Comparison of ENCODE assay signal across 8 cellular contexts in genomic region chr22:49968313-49968830, GRCh38. TPM values are rescaled to one million over a fixed set of nuclear protein-coding genes. Genes with fewer than 3 reads are reported as not detected.
DNase-seq lines count a peak whose midpoint lies in the region; ATAC-seq and TF ChIP-seq lines count a peak whose summit lies in the region.

No MANE protein-coding gene starts in this region.

- no peak overlapping the region for H2AFZ ChIP-seq in mesenchymal stem cell (ENCODE audit: low read depth, low read length)

- no peaks in the 10 kb centered on the region for H3K9me3 Mint-ChIP-seq in activated CD8-positive, alpha-beta memory T cell treated with anti-CD3 and anti-CD28 coated beads, Interleukin-2, amount 10 ng/mL, durations not matched to agents 7 days and 5 days (ENCODE audit: low read depth)

- H3K36me3 ChIP-seq in body of pancreas (replicated peaks in 1 of 2; ENCODE audit: insufficient read depth in 1 of 2, low read depth in 2 of 2) (peaks cover under 1 to 5% of the 10 kb centered on the region in 2 donors), mesenchymal stem cell (ENCODE audit: control insufficient read depth in 1 of 2, insufficient read depth in 2 of 2, low read depth in 1 of 2, low read length in 2 of 2) (peaks cover 10 to 43% of the 10 kb centered on the region in 2 experiments), testis (ENCODE audit: low read depth, missing control alignments) (no peaks in the 10 kb centered on the region)

- peak; percentile 43 for DNase-seq in activated CD8-positive, alpha-beta memory T cell treated with anti-CD3 and anti-CD28 coated beads, Interleukin-2, amount 10 ng/mL, durations not matched to agents 7 days and 5 days
- no peak for DNase-seq in activated CD8-positive, alpha-beta memory T cell treated with anti-CD3 and anti-CD28 coated beads for 24 hours
- peak in 2 of 4 donors; percentile 6 to 27 for DNase-seq in body of pancreas
- DNase-seq in mesenchymal stem cell: no peak
- peak; percentile 14 for DNase-seq in testis
- DNase-seq in NCI-H1092 treated with DMSO at 0.1 percent for 48 hours (lab: John Stamatoyannopoulos, UW): no peak
- no peak for DNase-seq in NCI-H1417 (lab: John Stamatoyannopoulos, UW)
- DNase-seq in NOMO-1 treated with dmso at 0.1 percent for 144 hours (lab: John Stamatoyannopoulos, UW; ENCODE audit: unreplicated experiment): no peak

- H3K27ac Mint-ChIP-seq in activated CD8-positive, alpha-beta memory T cell treated with anti-CD3 and anti-CD28 coated beads, Interleukin-2, amount 10 ng/mL, durations not matched to agents 7 days and 5 days: no peak overlapping the region

- H3K14ac ChIP-seq in mesenchymal stem cell (ENCODE audit: low read length in 2 of 2): no peak overlapping the region

- H2BK120ac ChIP-seq in mesenchymal stem cell (ENCODE audit: low read depth, low read length): no peak overlapping the region

- peaks cover 9% of the 10 kb centered on the region for H3K36me3 Mint-ChIP-seq in activated CD8-positive, alpha-beta memory T cell treated with anti-CD3 and anti-CD28 coated beads, Interleukin-2, amount 10 ng/mL, durations not matched to agents 7 days and 5 days

- H3K27me3 Mint-ChIP-seq in activated CD8-positive, alpha-beta memory T cell treated with anti-CD3 and anti-CD28 coated beads, Interleukin-2, amount 10 ng/mL, durations not matched to agents 7 days and 5 days: no peaks in the 10 kb centered on the region

- CTCF ChIA-PET in activated CD8-positive, alpha-beta memory T cell treated with anti-CD3 and anti-CD28 coated beads, Interleukin-2, amount 10 ng/mL, durations not matched to agents 7 days and 5 days (lab: Charles Lee): interaction anchor here (1.0 to 1.5 kb wide), 3 partner anchors 12 to 62 kb away, joined by 3 to 6 read pairs (median 4); no protein-coding TSS in a partner anchor

- peak overlapping the region; percentile 32 to 84 for H3K4ac ChIP-seq in mesenchymal stem cell (ENCODE audit: low read depth in 1 of 2, low read length in 2 of 2)

- peaks cover 21% of the 10 kb centered on the region for H3K79me1 ChIP-seq in mesenchymal stem cell (replicated peaks; ENCODE audit: low read length, poor library complexity, severe bottlenecking)

- H3K4me1 Mint-ChIP-seq in activated CD8-positive, alpha-beta memory T cell treated with anti-CD3 and anti-CD28 coated beads, Interleukin-2, amount 10 ng/mL, durations not matched to agents 7 days and 5 days: peaks cover 21% of the 10 kb centered on the region

- peak overlapping the region; percentile 59 to 96 (median 82) for H3K27ac ChIP-seq in body of pancreas
- no peak overlapping the region for H3K27ac ChIP-seq in mesenchymal stem cell (ENCODE audit: low read length, poor library complexity, severe bottlenecking)
- H3K27ac ChIP-seq in testis: peak overlapping the region; percentile 88 to 95

- H3K4me1 ChIP-seq in body of pancreas (peaks cover 85% of the 10 kb centered on the region), mesenchymal stem cell (ENCODE audit: control insufficient read depth, insufficient read depth, low read depth, low read length) (peaks cover 59% of the 10 kb centered on the region), testis (peaks cover 63% of the 10 kb centered on the region)

- 93 to 98% methylated on average over 7 of the region's 11 CpGs for WGBS in body of pancreas, 2 donors
- 97% methylated on average over 10 of the region's 11 CpGs for WGBS in mesenchymal stem cell
- WGBS in testis, 2 donors: 73 to 95% methylated on average over 2 to 11 of the region's 11 CpGs

- H3K9me3 ChIP-seq in body of pancreas (no peaks in the 10 kb centered on the region), mesenchymal stem cell (ENCODE audit: control insufficient read depth, low read length) (no peaks in the 10 kb centered on the region), testis (no peaks in the 10 kb centered on the region)

- H2BK5ac ChIP-seq in mesenchymal stem cell (ENCODE audit: low read depth, low read length, poor library complexity, severe bottlenecking): no peak overlapping the region

- H2AK5ac ChIP-seq in mesenchymal stem cell (ENCODE audit: low read length, severe bottlenecking): no peak overlapping the region

- H3K27me3 ChIP-seq in body of pancreas (no peaks in the 10 kb centered on the region), mesenchymal stem cell (ENCODE audit: control insufficient read depth in 1 of 2, insufficient read depth in 1 of 2, low read length in 2 of 2) (no peaks in the 10 kb centered on the region), testis (no peaks in the 10 kb centered on the region)

- intact Hi-C loops in body of pancreas (cut with DNase I) (no loop called here), testis (cut with DNase I; ENCODE audit: low total_unique reads) (no loop called here)

- peak overlapping the region in 1 of 2 experiments; percentile 96 for H2BK12ac ChIP-seq in mesenchymal stem cell (ENCODE audit: low read length in 2 of 2)

- no peak overlapping the region for H3K4me3 Mint-ChIP-seq in activated CD8-positive, alpha-beta memory T cell treated with anti-CD3 and anti-CD28 coated beads, Interleukin-2, amount 10 ng/mL, durations not matched to agents 7 days and 5 days

- no peak overlapping the region for H3K23ac ChIP-seq in mesenchymal stem cell (ENCODE audit: low read length in 2 of 2)

- peak overlapping the region; percentile 88 for H4K8ac ChIP-seq in mesenchymal stem cell (ENCODE audit: low read length)

- TF ChIP-seq POLR2A in body of pancreas (IDR thresholded peaks at IDR 0.05) (no peak), testis (IDR thresholded peaks at IDR 0.05) (no peak)

- peak overlapping the region; percentile 71 for H2BK15ac ChIP-seq in mesenchymal stem cell (ENCODE audit: low read depth, poor library complexity, severe bottlenecking)

- H3K18ac ChIP-seq in mesenchymal stem cell (ENCODE audit: low read depth in 1 of 2, low read length in 2 of 2): no peak overlapping the region

- peak overlapping the region; percentile 91 for H4K91ac ChIP-seq in mesenchymal stem cell (ENCODE audit: low read length)

- no peak for ATAC-seq in activated CD8-positive, alpha-beta memory T cell treated with anti-CD3 and anti-CD28 coated beads, Interleukin-2, amount 10 ng/mL, durations not matched to agents 7 days and 5 days
- ATAC-seq in body of pancreas: no peak

- H3K4me3 ChIP-seq in body of pancreas: no peak overlapping the region
- H3K4me3 ChIP-seq in mesenchymal stem cell (ENCODE audit: insufficient read depth in 1 of 2, low read depth in 1 of 2, low read length in 2 of 2): no peak overlapping the region
- no peak overlapping the region for H3K4me3 ChIP-seq in testis

- H3K4me2 ChIP-seq in mesenchymal stem cell (ENCODE audit: low read length, poor library complexity, severe bottlenecking): no peak overlapping the region

- H3K9ac ChIP-seq in mesenchymal stem cell (ENCODE audit: low read length): peak overlapping the region; percentile 53

- TF ChIP-seq CTCF in body of pancreas (IDR thresholded peaks at IDR 0.05): no peak
- TF ChIP-seq CTCF in testis (IDR thresholded peaks at IDR 0.05): no peak

RNA-seq across cellular contexts. Expression of gene PIM3, which starts 7.8 kb away (rescaled TPM):
- total RNA-seq in activated CD8-positive, alpha-beta memory T cell treated with anti-CD3 and anti-CD28 coated beads, Interleukin-2, amount 10 ng/mL, durations not matched to agents 7 days and 5 days: 10 to 100 TPM; 53.4 to 79.7 TPM
- total RNA-seq in body of pancreas (10 to 100 TPM; 57.3 to 98.9 TPM), testis (10 to 100 TPM; 68.2 to 89.9 TPM)
- 18.5 TPM for polyA plus RNA-seq in mesenchymal stem cell (2013, experiment 1 of 2)
- 17.6 TPM for polyA plus RNA-seq in mesenchymal stem cell (2013, experiment 2 of 2)
- polyA plus RNA-seq in testis (ENCODE audit: insufficient read depth, low read depth, low replicate concordance): 50.8 TPM

RNA-seq across cellular contexts. Expression of gene IL17REL, which starts 44.2 kb away (rescaled TPM):
- total RNA-seq in activated CD8-positive, alpha-beta memory T cell treated with anti-CD3 and anti-CD28 coated beads, Interleukin-2, amount 10 ng/mL, durations not matched to agents 7 days and 5 days: under 1 TPM in 1 of 2 experiments, not detected in 1; 0.05 TPM
- total RNA-seq in body of pancreas (not detected), testis (under 1 TPM; 0.25 to 0.55 TPM)
- polyA plus RNA-seq in mesenchymal stem cell (2013, experiment 1 of 2): 0.06 TPM
- 0.08 TPM for polyA plus RNA-seq in mesenchymal stem cell (2013, experiment 2 of 2)
- 0.30 TPM for polyA plus RNA-seq in testis (ENCODE audit: insufficient read depth, low read depth, low replicate concordance)

RNA-seq across cellular contexts. Expression of gene CRELD2, which starts 49.9 kb away (rescaled TPM):
- 10 to 100 TPM; 43.9 to 51.2 TPM for total RNA-seq in activated CD8-positive, alpha-beta memory T cell treated with anti-CD3 and anti-CD28 coated beads, Interleukin-2, amount 10 ng/mL, durations not matched to agents 7 days and 5 days
- 100 to 1,000 TPM in 1 of 2 donors, 10 to 100 TPM in 1; 73.9 to 201 TPM for total RNA-seq in body of pancreas
- polyA plus RNA-seq in mesenchymal stem cell (2013, experiment 1 of 2): 37.9 TPM
- 35.8 TPM for polyA plus RNA-seq in mesenchymal stem cell (2013, experiment 2 of 2)
- total RNA-seq in testis: 10 to 100 TPM; 57.9 to 64.2 TPM
- polyA plus RNA-seq in testis (ENCODE audit: insufficient read depth, low read depth, low replicate concordance): 58.3 TPM

RNA-seq across cellular contexts. Expression of gene ALG12, which starts 50.1 kb away (rescaled TPM):
- 10 to 100 TPM; 16.8 to 18.8 TPM for total RNA-seq in activated CD8-positive, alpha-beta memory T cell treated with anti-CD3 and anti-CD28 coated beads, Interleukin-2, amount 10 ng/mL, durations not matched to agents 7 days and 5 days
- total RNA-seq in body of pancreas: 10 to 100 TPM; 16.2 to 17.9 TPM
- 20.9 TPM for polyA plus RNA-seq in mesenchymal stem cell (2013, experiment 1 of 2)
- 21.2 TPM for polyA plus RNA-seq in mesenchymal stem cell (2013, experiment 2 of 2)
- 10 to 100 TPM; 11.9 to 18.3 TPM for total RNA-seq in testis
- polyA plus RNA-seq in testis (ENCODE audit: insufficient read depth, low read depth, low replicate concordance): 10.6 TPM

Comparison
In these comparisons a context has a peak if more than half of its experiments do, and no peak if none do; other contexts are left out.
1. DNase-seq: peak in activated CD8-positive, alpha-beta memory T cell treated with anti-CD3 and anti-CD28 coated beads, Interleukin-2, amount 10 ng/mL, durations not matched to agents 7 days and 5 days (single experiment) and testis (single experiment); none in activated CD8-positive, alpha-beta memory T cell treated with anti-CD3 and anti-CD28 coated beads for 24 hours (single experiment), mesenchymal stem cell (single experiment), NCI-H1092 treated with DMSO at 0.1 percent for 48 hours (single experiment), NCI-H1417 (0 of 3) and NOMO-1 treated with dmso at 0.1 percent for 144 hours (single experiment).